ENCODE assay signal across 1 cellular context in the genomic region with DNA sequence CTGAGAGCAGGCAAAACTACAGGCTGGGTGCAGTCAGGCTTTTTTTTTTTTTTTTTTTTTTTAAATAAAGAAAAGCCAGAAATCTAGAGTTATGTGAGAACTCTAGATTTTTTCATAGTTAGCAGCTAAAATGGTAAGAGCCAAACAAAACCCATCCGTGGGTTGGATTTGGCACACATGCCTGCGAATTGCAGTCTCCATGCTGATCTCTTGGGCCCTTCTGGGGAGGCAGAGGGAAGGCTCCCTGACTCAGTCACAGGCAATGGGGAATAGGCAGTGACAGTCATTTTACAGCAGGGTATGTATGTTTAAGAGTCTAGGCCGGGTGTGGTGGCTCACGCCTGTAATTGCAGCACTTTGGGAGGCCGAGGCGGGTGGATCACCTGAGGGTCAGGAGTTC.
TF ChIP-seq lines count a peak whose summit lies in the region.

No MANE protein-coding gene starts in this region.

TF ChIP-seq in neural cell, 6 proteins besides CTCF, POLR2A, EP300 and RAD21 (continued from another document):
- TF ChIP-seq, protein P1, sequence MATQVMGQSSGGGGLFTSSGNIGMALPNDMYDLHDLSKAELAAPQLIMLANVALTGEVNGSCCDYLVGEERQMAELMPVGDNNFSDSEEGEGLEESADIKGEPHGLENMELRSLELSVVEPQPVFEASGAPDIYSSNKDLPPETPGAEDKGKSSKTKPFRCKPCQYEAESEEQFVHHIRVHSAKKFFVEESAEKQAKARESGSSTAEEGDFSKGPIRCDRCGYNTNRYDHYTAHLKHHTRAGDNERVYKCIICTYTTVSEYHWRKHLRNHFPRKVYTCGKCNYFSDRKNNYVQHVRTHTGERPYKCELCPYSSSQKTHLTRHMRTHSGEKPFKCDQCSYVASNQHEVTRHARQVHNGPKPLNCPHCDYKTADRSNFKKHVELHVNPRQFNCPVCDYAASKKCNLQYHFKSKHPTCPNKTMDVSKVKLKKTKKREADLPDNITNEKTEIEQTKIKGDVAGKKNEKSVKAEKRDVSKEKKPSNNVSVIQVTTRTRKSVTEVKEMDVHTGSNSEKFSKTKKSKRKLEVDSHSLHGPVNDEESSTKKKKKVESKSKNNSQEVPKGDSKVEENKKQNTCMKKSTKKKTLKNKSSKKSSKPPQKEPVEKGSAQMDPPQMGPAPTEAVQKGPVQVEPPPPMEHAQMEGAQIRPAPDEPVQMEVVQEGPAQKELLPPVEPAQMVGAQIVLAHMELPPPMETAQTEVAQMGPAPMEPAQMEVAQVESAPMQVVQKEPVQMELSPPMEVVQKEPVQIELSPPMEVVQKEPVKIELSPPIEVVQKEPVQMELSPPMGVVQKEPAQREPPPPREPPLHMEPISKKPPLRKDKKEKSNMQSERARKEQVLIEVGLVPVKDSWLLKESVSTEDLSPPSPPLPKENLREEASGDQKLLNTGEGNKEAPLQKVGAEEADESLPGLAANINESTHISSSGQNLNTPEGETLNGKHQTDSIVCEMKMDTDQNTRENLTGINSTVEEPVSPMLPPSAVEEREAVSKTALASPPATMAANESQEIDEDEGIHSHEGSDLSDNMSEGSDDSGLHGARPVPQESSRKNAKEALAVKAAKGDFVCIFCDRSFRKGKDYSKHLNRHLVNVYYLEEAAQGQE (IDR thresholded peaks at IDR 0.05; ENCODE audit: borderline replicate concordance) = no peak
- TF ChIP-seq TAF1 (IDR thresholded peaks at IDR 0.05; ENCODE audit: low read depth) = no peak
- TF ChIP-seq EZH2 (IDR thresholded peaks at IDR 0.05; ENCODE audit: borderline replicate concordance, insufficient read depth, low read length, poor library complexity, severe bottlenecking) = no peak
